ENCODE assay signal across 1 cellular context in the genomic region with DNA sequence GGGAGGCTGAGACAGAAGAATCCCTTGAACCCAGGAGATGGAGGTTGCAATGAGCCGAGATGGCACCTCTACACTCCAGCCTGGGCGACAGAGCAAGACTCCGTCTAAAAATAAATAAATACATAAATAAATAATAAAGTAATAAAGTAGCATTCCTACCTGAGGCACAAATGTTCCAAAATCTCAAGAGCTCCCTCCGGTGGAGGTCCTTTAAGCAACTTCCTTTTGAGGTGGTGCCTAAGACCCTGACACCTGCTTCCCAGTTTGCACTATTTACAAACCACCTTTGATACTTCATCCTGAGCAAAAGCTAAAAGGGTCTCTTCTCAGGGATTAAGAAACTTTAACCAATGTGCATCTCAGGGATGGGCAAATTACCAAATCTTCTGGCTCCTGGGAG.
TF ChIP-seq lines count a peak whose summit lies in the region.

No MANE protein-coding gene starts in this region.

TF ChIP-seq in H1, 55 proteins besides CTCF, POLR2A, EP300 and RAD21:
- TF ChIP-seq CHD7 (IDR thresholded peaks at IDR 0.05; ENCODE audit: insufficient replicate concordance, low read length) (no peak), SIX5 (IDR thresholded peaks at IDR 0.05; ENCODE audit: low read depth, low read length) (no peak), RNF2 (IDR thresholded peaks at IDR 0.05; ENCODE audit: borderline replicate concordance, low read depth, low read length, missing control alignments, poor library complexity, severe bottlenecking) (no peak), JUND (IDR thresholded peaks at IDR 0.05; ENCODE audit: low read length) (no peak), RFX5 (IDR thresholded peaks at IDR 0.05; ENCODE audit: borderline replicate concordance, low read depth, low read length) (no peak), EZH2 (IDR thresholded peaks at IDR 0.05; ENCODE audit: low read depth, low read length, severe bottlenecking) (no peak), SAP30 (IDR thresholded peaks at IDR 0.05; ENCODE audit: insufficient read depth, insufficient replicate concordance, low read length) (no peak), CHD2 (IDR thresholded peaks at IDR 0.05; ENCODE audit: low read length) (no peak), NRF1 (IDR thresholded peaks at IDR 0.05; ENCODE audit: low read depth, low read length) (no peak), TBP (IDR thresholded peaks at IDR 0.05; ENCODE audit: low read depth, low read length) (no peak), ZNF274 (IDR thresholded peaks at IDR 0.05; ENCODE audit: borderline replicate concordance, extremely low read depth, low read length) (no peak)
- TF ChIP-seq, protein P1, sequence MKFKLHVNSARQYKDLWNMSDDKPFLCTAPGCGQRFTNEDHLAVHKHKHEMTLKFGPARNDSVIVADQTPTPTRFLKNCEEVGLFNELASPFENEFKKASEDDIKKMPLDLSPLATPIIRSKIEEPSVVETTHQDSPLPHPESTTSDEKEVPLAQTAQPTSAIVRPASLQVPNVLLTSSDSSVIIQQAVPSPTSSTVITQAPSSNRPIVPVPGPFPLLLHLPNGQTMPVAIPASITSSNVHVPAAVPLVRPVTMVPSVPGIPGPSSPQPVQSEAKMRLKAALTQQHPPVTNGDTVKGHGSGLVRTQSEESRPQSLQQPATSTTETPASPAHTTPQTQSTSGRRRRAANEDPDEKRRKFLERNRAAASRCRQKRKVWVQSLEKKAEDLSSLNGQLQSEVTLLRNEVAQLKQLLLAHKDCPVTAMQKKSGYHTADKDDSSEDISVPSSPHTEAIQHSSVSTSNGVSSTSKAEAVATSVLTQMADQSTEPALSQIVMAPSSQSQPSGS (IDR thresholded peaks at IDR 0.05; ENCODE audit: low read length): no peak
